Comparison of ENCODE assay signal across 31 cellular contexts in the genomic region with DNA sequence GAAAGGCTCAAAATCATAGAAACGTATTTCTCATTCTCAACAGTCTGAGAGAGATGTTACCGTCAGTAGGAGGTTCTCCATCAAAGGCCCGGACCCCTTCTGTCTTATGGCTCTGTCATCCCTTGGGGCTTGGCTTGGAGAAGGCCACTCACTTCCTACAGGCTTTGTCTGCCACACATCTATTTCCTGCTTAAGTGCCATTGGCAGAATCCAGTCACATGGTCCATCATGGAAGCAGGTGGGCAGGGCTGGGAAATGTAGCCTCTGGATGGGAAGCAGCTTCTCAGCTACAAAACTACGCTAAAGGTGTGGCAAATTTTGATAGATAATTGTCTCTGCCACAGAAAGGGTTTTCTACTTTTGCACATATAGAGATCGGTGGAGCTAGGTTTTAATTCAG. TPM values are rescaled to one million over a fixed set of nuclear protein-coding genes. Genes with fewer than 3 reads are reported as not detected.
DNase-seq lines count a peak whose midpoint lies in the region; ATAC-seq and TF ChIP-seq lines count a peak whose summit lies in the region.
"Had no signal": no experiment of that assay in that cellular context is flagged by ENCODE, and none has a peak within 500 bp of the region (broad histone marks: within the 10 kb centered on the region; RNA-seq: fewer than 3 reads in every experiment).

No MANE protein-coding gene starts in this region.

- no peak overlapping the region for H2BK5ac ChIP-seq in neuronal stem cell (ENCODE audit: low read length)

- H3K36me3 ChIP-seq in neuronal stem cell (replicated peaks in 1 of 2; ENCODE audit: control insufficient read depth in 2 of 2, insufficient read depth in 2 of 2, low read length in 2 of 2) (no peaks in the 10 kb centered on the region), osteoblast (ENCODE audit: insufficient read depth, low read length) (no peaks in the 10 kb centered on the region)
- H3K36me3 ChIP-seq: left ventricle myocardium inferior, right atrium auricular region, thoracic aorta, uterus had no signal

- H2AFZ ChIP-seq in neuronal stem cell (ENCODE audit: low read length) (peak overlapping the region; percentile 42), osteoblast (ENCODE audit: low read length) (no peak overlapping the region)

- H3K14ac ChIP-seq in neuronal stem cell (ENCODE audit: low read length): no peak overlapping the region

- H3K27ac ChIP-seq in neuronal stem cell (replicated peaks; ENCODE audit: low read length) (no peak overlapping the region), osteoblast (ENCODE audit: low read depth, low read length) (no peak overlapping the region)
- H3K27ac ChIP-seq: coronary artery, left ventricle myocardium inferior, right atrium auricular region, thoracic aorta, uterus had no signal

- H4K20me1 ChIP-seq in osteoblast (ENCODE audit: insufficient read depth, low read length): no peaks in the 10 kb centered on the region

- no peak overlapping the region for H4K91ac ChIP-seq in neuronal stem cell (ENCODE audit: low read depth, low read length, poor library complexity)

- H2BK15ac ChIP-seq in neuronal stem cell (ENCODE audit: low read length): no peak overlapping the region

- no peak overlapping the region for H4K8ac ChIP-seq in neuronal stem cell (ENCODE audit: low read depth, low read length)

- no peak overlapping the region for H3K23ac ChIP-seq in neuronal stem cell (ENCODE audit: low read depth, low read length, poor library complexity)

- H3K18ac ChIP-seq in neuronal stem cell (ENCODE audit: low read length): peak overlapping the region; percentile 55

- no peak for TF ChIP-seq POLR2A in NB4 (IDR thresholded peaks at IDR 0.05; ENCODE audit: extremely low read depth, insufficient read length)

- no peaks in the 10 kb centered on the region for H3K4me1 ChIP-seq in neuronal stem cell (ENCODE audit: control insufficient read depth in 2 of 2, insufficient read depth in 1 of 2, low read depth in 1 of 2, low read length in 2 of 2)
- no peaks in the 10 kb centered on the region for H3K4me1 ChIP-seq in osteoblast (ENCODE audit: insufficient read depth, low read length)
- H3K4me1 ChIP-seq: left ventricle myocardium inferior, right atrium auricular region, uterus had no signal

- no peak overlapping the region for H3K4ac ChIP-seq in neuronal stem cell (ENCODE audit: low read length)

- no CpG with 5 or more reads among the region's 5 CpGs for WGBS in neuronal stem cell (ENCODE audit: extremely low coverage in 2 of 2, insufficient read length in 2 of 2, insufficient replicate concordance in 1 of 2), 2 donors

- no peak overlapping the region for H3K9ac ChIP-seq in neuronal stem cell (ENCODE audit: low read depth, low read length, poor library complexity)

- H3K4me3 ChIP-seq in NB4 (ENCODE audit: low read depth, low read length) (no peak overlapping the region), neuronal stem cell (ENCODE audit: low read length in 2 of 2) (no peak overlapping the region), osteoblast (ENCODE audit: insufficient read depth, low read length) (no peak overlapping the region)
- H3K4me3 ChIP-seq: coronary artery, left ventricle myocardium inferior, right atrium auricular region, thoracic aorta, uterus had no signal

- 0 out of 3 replicates have a peak, but pooled peaks have one; percentile 32 for ATAC-seq in SK-N-SH treated with all-trans-retinoic acid at 6 μM for 48 hours
- no peak for ATAC-seq in HG02798 (IDR thresholded peaks at IDR 0.05; ENCODE audit: poor library complexity, unreplicated experiment)
- ATAC-seq: activated CD8-positive, alpha-beta memory T cell treated with anti-CD3 and anti-CD28 coated beads, Interleukin-2, amount 10 ng/mL, durations not matched to agents 7 days and 5 days; activated naive CD8-positive, alpha-beta T cell treated with anti-CD3 and anti-CD28 coated beads, Interleukin-2, amount 50 U/mL, for 24 hours; effector memory CD8-positive, alpha-beta T cell; Panc1; stimulated activated naive CD8-positive, alpha-beta T cell treated with anti-CD3 and anti-CD28 coated beads, Interleukin-15, amount 100 ng/mL, for 72 hours had no signal

- H3K27me3 ChIP-seq in neuronal stem cell (ENCODE audit: control insufficient read depth in 3 of 3, insufficient read depth in 3 of 3, low read depth in 1 of 3, low read length in 3 of 3) (no peaks in the 10 kb centered on the region), osteoblast (ENCODE audit: insufficient read depth, low read length) (no peaks in the 10 kb centered on the region)
- H3K27me3 ChIP-seq: right atrium auricular region, uterus had no signal

- no peak overlapping the region for H2BK12ac ChIP-seq in neuronal stem cell (ENCODE audit: low read length)

- H3K9me3 ChIP-seq in neuronal stem cell (replicated peaks in 1 of 2; ENCODE audit: control insufficient read depth in 2 of 2, insufficient read depth in 1 of 2, low read depth in 1 of 2, low read length in 2 of 2) (peaks cover 0 to 2% of the 10 kb centered on the region in 2 donors), osteoblast (ENCODE audit: low read depth, low read length) (no peaks in the 10 kb centered on the region)
- H3K9me3 ChIP-seq: left ventricle myocardium inferior, right atrium auricular region, thoracic aorta, uterus had no signal

- no peak overlapping the region for H2AK5ac ChIP-seq in neuronal stem cell (ENCODE audit: low read depth, low read length)

- H3K79me2 ChIP-seq in osteoblast (ENCODE audit: insufficient read depth, low read length): no peaks in the 10 kb centered on the region

- H3K4me2 ChIP-seq in neuronal stem cell (ENCODE audit: insufficient read depth, low read length, poor library complexity, severe bottlenecking) (no peak overlapping the region), osteoblast (ENCODE audit: insufficient read depth, low read length) (no peak overlapping the region)

- TF ChIP-seq CTCF in NB4 (IDR thresholded peaks at IDR 0.05; ENCODE audit: low read depth, low read length) (no peak), osteoblast (IDR thresholded peaks at IDR 0.05; ENCODE audit: extremely low read depth, low read depth, low read length) (no peak)

- no peak overlapping the region for H2BK120ac ChIP-seq in neuronal stem cell (ENCODE audit: low read depth, low read length)

- no peaks in the 10 kb centered on the region for H3K79me1 ChIP-seq in neuronal stem cell (ENCODE audit: low read depth, low read length)

- peak; percentile 1 for DNase-seq in NCI-H748 (lab: John Stamatoyannopoulos, UW; ENCODE audit: unreplicated experiment)
- no peak for DNase-seq in NCI-H748 treated with DMSO at 0.1 percent for 48 hours (lab: John Stamatoyannopoulos, UW)
- DNase-seq in NB4 (ENCODE audit: low read depth): peak; percentile 20
- no peak for DNase-seq in neuronal stem cell (ENCODE audit: low spot score)
- DNase-seq in activated CD8-positive, alpha-beta memory T cell treated with anti-CD3 and anti-CD28 coated beads, Interleukin-2, amount 50 U/mL, for 4 hours: no peak
- DNase-seq in osteoblast (ENCODE audit: insufficient read length, low spot score, missing footprints): no peak
- DNase-seq: 8988T; activated CD8-positive, alpha-beta memory T cell treated with anti-CD3 and anti-CD28 coated beads, Interleukin-2, amount 10 ng/mL, durations not matched to agents 7 days and 5 days; activated gamma-delta T cell treated with Interleukin-2 at 50 U/mL for 16 hours; activated naive CD8-positive, alpha-beta T cell treated with anti-CD3 and anti-CD28 coated beads, Interleukin-2, amount 50 U/mL, for 24 hours; activated T-cell treated with anti-CD3 and anti-CD28 coated beads, Interleukin-2, amount 50 U/mL, for 48 hours; caudate nucleus; CD4-positive, CD25-positive, alpha-beta regulatory T cell; effector memory CD8-positive, alpha-beta T cell; head of caudate nucleus; left ventricle myocardium inferior; NCI-H1105 treated with DMSO at 0.1 percent for 48 hours; NCI-H2029 treated with DMSO at 0.1 percent for 48 hours; NCI-H526; posterior cingulate gyrus; SIG-M5; stimulated activated CD8-positive, alpha-beta memory T cell treated with anti-CD3 and anti-CD28 coated beads, Interleukin-4, amount 100 ng/mL, for 48 hours; stimulated activated naive CD8-positive, alpha-beta T cell treated with anti-CD3 and anti-CD28 coated beads, Interleukin-15, amount 100 ng/mL, for 72 hours; T-helper 1 cell; uterus had no signal

TF ChIP-seq in SK-N-SH treated with all-trans-retinoic acid at 6 μM for 48 hours, 23 proteins besides CTCF, POLR2A, EP300 and RAD21 (continues in another document):
- TF ChIP-seq, protein P1, sequence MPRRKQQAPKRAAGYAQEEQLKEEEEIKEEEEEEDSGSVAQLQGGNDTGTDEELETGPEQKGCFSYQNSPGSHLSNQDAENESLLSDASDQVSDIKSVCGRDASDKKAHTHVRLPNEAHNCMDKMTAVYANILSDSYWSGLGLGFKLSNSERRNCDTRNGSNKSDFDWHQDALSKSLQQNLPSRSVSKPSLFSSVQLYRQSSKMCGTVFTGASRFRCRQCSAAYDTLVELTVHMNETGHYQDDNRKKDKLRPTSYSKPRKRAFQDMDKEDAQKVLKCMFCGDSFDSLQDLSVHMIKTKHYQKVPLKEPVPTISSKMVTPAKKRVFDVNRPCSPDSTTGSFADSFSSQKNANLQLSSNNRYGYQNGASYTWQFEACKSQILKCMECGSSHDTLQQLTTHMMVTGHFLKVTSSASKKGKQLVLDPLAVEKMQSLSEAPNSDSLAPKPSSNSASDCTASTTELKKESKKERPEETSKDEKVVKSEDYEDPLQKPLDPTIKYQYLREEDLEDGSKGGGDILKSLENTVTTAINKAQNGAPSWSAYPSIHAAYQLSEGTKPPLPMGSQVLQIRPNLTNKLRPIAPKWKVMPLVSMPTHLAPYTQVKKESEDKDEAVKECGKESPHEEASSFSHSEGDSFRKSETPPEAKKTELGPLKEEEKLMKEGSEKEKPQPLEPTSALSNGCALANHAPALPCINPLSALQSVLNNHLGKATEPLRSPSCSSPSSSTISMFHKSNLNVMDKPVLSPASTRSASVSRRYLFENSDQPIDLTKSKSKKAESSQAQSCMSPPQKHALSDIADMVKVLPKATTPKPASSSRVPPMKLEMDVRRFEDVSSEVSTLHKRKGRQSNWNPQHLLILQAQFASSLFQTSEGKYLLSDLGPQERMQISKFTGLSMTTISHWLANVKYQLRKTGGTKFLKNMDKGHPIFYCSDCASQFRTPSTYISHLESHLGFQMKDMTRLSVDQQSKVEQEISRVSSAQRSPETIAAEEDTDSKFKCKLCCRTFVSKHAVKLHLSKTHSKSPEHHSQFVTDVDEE (CRISPR knock-in tag; IDR thresholded peaks at IDR 0.05): no peak
- TF ChIP-seq ARNTL (CRISPR knock-in tag; IDR thresholded peaks at IDR 0.05; ENCODE audit: borderline replicate concordance, low read depth) (no peak), TOX (CRISPR knock-in tag; IDR thresholded peaks at IDR 0.05; ENCODE audit: borderline replicate concordance) (no peak), ZNF565 (CRISPR knock-in tag; conservative IDR thresholded peaks at IDR 0.05; ENCODE audit: low read depth) (no peak)

RNA-seq across cellular contexts. Expression of gene ZFP64, which starts 12.6 kb away (rescaled TPM):
- 22.8 TPM for polyA plus RNA-seq in neuronal stem cell (2013, experiment 1 of 2)
- 22.1 TPM for polyA plus RNA-seq in neuronal stem cell (2013, experiment 2 of 2)
- total RNA-seq in osteoblast: 30.4 and 33.3 TPM in 2 replicates

Comparison
In these comparisons a context has a peak if more than half of its experiments do, and no peak if none do; other contexts are left out.
1. DNase-seq: peak in NCI-H748 (single experiment) and NB4 (single experiment); none in NCI-H748 treated with DMSO at 0.1 percent for 48 hours (single experiment), neuronal stem cell (single experiment), activated CD8-positive, alpha-beta memory T cell treated with anti-CD3 and anti-CD28 coated beads, Interleukin-2, amount 50 U/mL, for 4 hours (single experiment) and osteoblast (single experiment).